ENCODE assay signal across 30 cellular contexts in the genomic region with DNA sequence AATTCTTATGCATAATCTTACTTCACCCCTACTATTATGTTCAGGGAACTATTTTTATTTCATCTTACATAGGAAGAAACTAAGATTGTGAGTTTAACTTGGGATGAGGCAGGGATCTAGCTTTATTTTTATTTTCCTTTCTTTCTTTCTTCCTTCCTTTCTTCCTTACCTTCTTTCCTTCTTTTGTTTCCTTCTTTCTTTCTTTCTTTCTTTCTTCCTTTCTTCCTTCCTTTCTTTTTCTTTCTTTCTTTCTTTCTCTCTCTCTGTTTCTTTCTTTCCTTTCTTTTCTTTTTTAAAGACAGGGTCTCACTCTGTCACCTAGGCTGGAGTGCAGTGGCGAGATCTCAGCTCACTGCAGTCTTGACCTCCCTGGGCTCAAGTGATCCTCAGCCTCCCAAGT. TPM values are rescaled to one million over a fixed set of nuclear protein-coding genes. Genes with fewer than 3 reads are reported as not detected.
"Had no signal": no experiment of that assay in that cellular context is flagged by ENCODE, and none has a peak within 500 bp of the region (broad histone marks: within the 10 kb centered on the region; RNA-seq: fewer than 3 reads in every experiment).

No MANE protein-coding gene starts in this region.

- H3K27me3 Mint-ChIP-seq: memory B cell; stimulated activated naive CD8-positive, alpha-beta T cell treated with anti-CD3 and anti-CD28 coated beads, Interleukin-15, amount 100 ng/mL, for 72 hours; type B pancreatic cell had no signal

- H3K9me3 Mint-ChIP-seq: immature natural killer cell; memory B cell; natural killer cell treated with Interleukin-12 subunit alpha and Interleukin-12 subunit beta and Interleukin-15 and Interleukin-18, amount 100 ng/mL, for 72 hours; stimulated activated effector memory CD8-positive, alpha-beta T cell treated with anti-CD3 and anti-CD28 coated beads, Interleukin-12 subunit alpha, Interleukin-12 subunit beta, amount 100 ng/mL, for 72 hours; stimulated activated naive CD8-positive, alpha-beta T cell treated with anti-CD3 and anti-CD28 coated beads, Interleukin-15, amount 100 ng/mL, for 72 hours; type B pancreatic cell had no signal

- H3K36me3 Mint-ChIP-seq: memory B cell; naive thymus-derived CD4-positive, alpha-beta T cell; natural killer cell treated with Interleukin-12 subunit alpha and Interleukin-12 subunit beta and Interleukin-15 and Interleukin-18, amount 100 ng/mL, for 72 hours; stimulated activated effector memory CD8-positive, alpha-beta T cell treated with anti-CD3 and anti-CD28 coated beads, Interleukin-12 subunit alpha, Interleukin-12 subunit beta, amount 100 ng/mL, for 72 hours; type B pancreatic cell had no signal

- H3K36me3 ChIP-seq: left ventricle myocardium inferior, ovary, right atrium auricular region, tibial nerve, uterus had no signal

- H3K27ac Mint-ChIP-seq: immature natural killer cell; memory B cell; naive thymus-derived CD4-positive, alpha-beta T cell; natural killer cell treated with Interleukin-12 subunit alpha and Interleukin-12 subunit beta and Interleukin-15 and Interleukin-18, amount 100 ng/mL, for 72 hours; progenitor cell of endocrine pancreas; stimulated activated effector memory CD8-positive, alpha-beta T cell treated with anti-CD3 and anti-CD28 coated beads, Interleukin-12 subunit alpha, Interleukin-12 subunit beta, amount 100 ng/mL, for 72 hours; stimulated activated naive CD8-positive, alpha-beta T cell treated with anti-CD3 and anti-CD28 coated beads, Interleukin-15, amount 100 ng/mL, for 72 hours; type B pancreatic cell had no signal

- FAIRE-seq: islet of Langerhans, kidney had no signal

- DNase-seq: hypothalamus; immature natural killer cell; kidney; left colon; left ventricle myocardium inferior; midbrain; mucosa of descending colon; naive thymus-derived CD4-positive, alpha-beta T cell; ovary; stimulated activated CD4-positive, alpha-beta T cell treated with anti-CD3 and anti-CD28 coated beads, Interleukin-12 subunit alpha, Interleukin-12 subunit beta, amount 100 ng/mL, for 4 hours; stimulated activated CD4-positive, alpha-beta T cell treated with anti-CD3 and anti-CD28 coated beads, Interleukin-15, amount 100 ng/mL, for 24 hours; stimulated activated CD4-positive, alpha-beta T cell treated with anti-CD3 and anti-CD28 coated beads, Interleukin-2, amount 100 ng/mL, for 24 hours; stimulated activated CD4-positive, alpha-beta T cell treated with anti-CD3 and anti-CD28 coated beads, Interleukin-4, amount 100 ng/mL, for 1 hour; stimulated activated naive CD4-positive, alpha-beta T cell treated with Interleukin-2 at 50 U/mL for 16 hours; stimulated activated naive CD8-positive, alpha-beta T cell treated with anti-CD3 and anti-CD28 coated beads, Interleukin-15, amount 100 ng/mL, for 72 hours; substantia nigra; uterus had no signal

- H3K27ac ChIP-seq: left ventricle myocardium inferior, ovary, right atrium auricular region, skin epidermis, tibial nerve, uterus had no signal

- H3K4me3 Mint-ChIP-seq: immature natural killer cell; memory B cell; naive thymus-derived CD4-positive, alpha-beta T cell; natural killer cell treated with Interleukin-12 subunit alpha and Interleukin-12 subunit beta and Interleukin-15 and Interleukin-18, amount 100 ng/mL, for 72 hours; stimulated activated effector memory CD8-positive, alpha-beta T cell treated with anti-CD3 and anti-CD28 coated beads, Interleukin-12 subunit alpha, Interleukin-12 subunit beta, amount 100 ng/mL, for 72 hours; stimulated activated naive CD8-positive, alpha-beta T cell treated with anti-CD3 and anti-CD28 coated beads, Interleukin-15, amount 100 ng/mL, for 72 hours; type B pancreatic cell had no signal

- H3K4me3 ChIP-seq: left ventricle myocardium inferior, lung, mucosa of descending colon, ovary, right atrium auricular region, skin epidermis, tibial nerve, uterus had no signal

- H3K27me3 ChIP-seq: ovary, right atrium auricular region, tibial nerve, uterus had no signal

- ATAC-seq: left colon; mucosa of descending colon; naive thymus-derived CD4-positive, alpha-beta T cell; natural killer cell treated with Interleukin-12 subunit alpha and Interleukin-12 subunit beta and Interleukin-15 and Interleukin-18, amount 100 ng/mL, for 72 hours; sciatic nerve; stimulated activated effector memory CD8-positive, alpha-beta T cell treated with anti-CD3 and anti-CD28 coated beads, Interleukin-12 subunit alpha, Interleukin-12 subunit beta, amount 100 ng/mL, for 72 hours; stimulated activated naive CD8-positive, alpha-beta T cell treated with anti-CD3 and anti-CD28 coated beads, Interleukin-15, amount 100 ng/mL, for 72 hours had no signal

- H3K4me1 ChIP-seq: uterus had no signal

- H3K9me3 ChIP-seq: left ventricle myocardium inferior, mucosa of descending colon, ovary, right atrium auricular region, tibial nerve, uterus had no signal

RNA-seq across cellular contexts. Expression of a gene that starts 28.9 kb away (rescaled TPM):
- total RNA-seq: mesenteric fat pad, ureter had no signal
